In the genomic region with DNA sequence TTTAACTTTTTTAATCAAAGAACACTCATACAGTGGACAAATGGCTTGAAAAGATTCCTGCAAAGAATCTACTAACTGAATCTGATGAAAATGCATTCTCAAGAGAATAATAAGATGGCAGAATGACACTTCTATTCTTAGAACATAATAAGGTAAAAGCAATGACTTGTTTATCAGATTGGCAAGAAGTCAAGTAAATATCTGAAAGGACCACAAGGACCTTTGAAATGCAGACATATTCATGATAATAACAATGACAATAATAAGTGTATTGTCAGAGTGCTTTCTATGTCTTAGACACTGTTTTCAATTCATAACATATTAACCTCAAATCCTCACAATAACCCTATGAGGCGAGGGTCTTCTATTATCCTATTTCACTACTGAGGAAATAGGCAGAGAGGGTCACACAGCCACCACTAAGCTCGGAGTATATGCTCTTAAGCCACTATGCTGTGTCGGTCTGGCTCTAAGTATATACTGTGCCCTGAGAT, we compare ENCODE assay signal across 24 cellular contexts. TPM values are rescaled to one million over a fixed set of nuclear protein-coding genes. Genes with fewer than 3 reads are reported as not detected.
"Had no signal": no experiment of that assay in that cellular context is flagged by ENCODE, and none has a peak within 500 bp of the region (broad histone marks: within the 10 kb centered on the region; RNA-seq: fewer than 3 reads in every experiment).

No MANE protein-coding gene starts in this region.

- H3K9me3 Mint-ChIP-seq: IgD-negative memory B cell, T-cell had no signal

- H3K4me3 Mint-ChIP-seq: IgD-negative memory B cell, T-cell had no signal

- FAIRE-seq: HepG2 had no signal

- DNase-seq: KBM-7, MV-4-11, NCI-H1048, NCI-H1105, NCI-H1417, NCI-H1436 treated with DMSO at 0.1 percent for 48 hours, NCI-H1694, NCI-H187 treated with DMSO at 0.1 percent for 48 hours, NCI-H2029 treated with DMSO at 0.1 percent for 48 hours, NCI-H2171, NCI-H226, NCI-H446, NCI-H510A, NCI-H524 treated with DMSO at 0.1 percent for 48 hours, NCI-H69, NCI-H774, PC-3, SHP77, SW 1271, T-cell had no signal

- H3K36me3 Mint-ChIP-seq: IgD-negative memory B cell, T-cell had no signal

- H3K27me3 Mint-ChIP-seq: IgD-negative memory B cell, T-cell had no signal

- H3K27ac ChIP-seq: RWPE1 had no signal

- H3K27ac Mint-ChIP-seq: IgD-negative memory B cell, T-cell had no signal

- ATAC-seq: HepG2, PC-3, T-cell had no signal

RNA-seq across cellular contexts. Expression of gene HACD1, which starts 10.6 kb away (rescaled TPM):
- total RNA-seq: OCI-LY7 had no signal
- polyA plus RNA-seq: IgD-negative memory B cell had no signal
